12 cellular contexts compared by ENCODE assay signal in genomic region chr1:1270813-1271212, GRCh38. TPM values are rescaled to one million over a fixed set of nuclear protein-coding genes. Genes with fewer than 3 reads are reported as not detected.
DNase-seq lines count a peak whose midpoint lies in the region; ATAC-seq and TF ChIP-seq lines count a peak whose summit lies in the region.
"Had no signal": no experiment of that assay in that cellular context is flagged by ENCODE, and none has a peak within 500 bp of the region (broad histone marks: within the 10 kb centered on the region; RNA-seq: fewer than 3 reads in every experiment).

No MANE protein-coding gene starts in this region.

- peaks cover 43% of the 10 kb centered on the region for H3K4me1 ChIP-seq in CD4-positive, CD25-positive, alpha-beta regulatory T cell (ENCODE audit: control insufficient read depth, insufficient read depth, low read length, poor library complexity, severe bottlenecking)
- peaks cover 37% of the 10 kb centered on the region for H3K4me1 ChIP-seq in IMR-90 (ENCODE audit: control insufficient read depth, insufficient read depth, low read length)

- no peaks in the 10 kb centered on the region for H3K27me3 ChIP-seq in CD4-positive, CD25-positive, alpha-beta regulatory T cell (ENCODE audit: control insufficient read depth, insufficient read depth, low read length)
- H3K27me3 ChIP-seq in IMR-90 (ENCODE audit: control insufficient read depth, insufficient read depth, low read length) = no peaks in the 10 kb centered on the region
- H3K27me3 ChIP-seq: uterus had no signal

- H3K27ac ChIP-seq in CD4-positive, CD25-positive, alpha-beta regulatory T cell (ENCODE audit: insufficient read depth, low read length, poor library complexity, severe bottlenecking) = peak overlapping the region; percentile 14
- peak overlapping the region; percentile 79 for H3K27ac ChIP-seq in IMR-90 (ENCODE audit: insufficient read depth, low read length)
- peak overlapping the region in 1 of 2 donors; percentile 3 for H3K27ac ChIP-seq in coronary artery
- H3K27ac ChIP-seq: uterus had no signal

- peak overlapping the region; percentile 74; the same call in 1 of the 2 replicates for H2BK120ac ChIP-seq in IMR-90 (ENCODE audit: low read depth, low read length)

- H2BK15ac ChIP-seq in IMR-90 (ENCODE audit: low read depth, low read length) = no peak overlapping the region

- H3K4me3 Mint-ChIP-seq in CD4-positive, CD25-positive, alpha-beta regulatory T cell = peak overlapping the region; percentile 78 to 94 (median 84)
- H3K4me3 Mint-ChIP-seq in nephron = peak overlapping the region; percentile 86 to 92 (median 87)

- in situ Hi-C loops in IMR-90 (cut with MboI; ENCODE audit: low sequenced_read_pairs) = no loop called here

- 78% methylated on average over 3 of the region's 7 CpGs; no CpG with 5 or more reads in 1 of the 2 experiments for WGBS in IMR-90 (ENCODE audit: extremely low coverage in 2 of 2, insufficient read length in 1 of 2), 2 experiments

- H2BK20ac ChIP-seq in IMR-90 (ENCODE audit: low read depth, low read length) = no peak overlapping the region

- H3K4ac ChIP-seq in IMR-90 (ENCODE audit: low read depth, low read length) = peak overlapping the region; percentile 82

- peak overlapping the region; percentile 20 for H3K9ac ChIP-seq in IMR-90 (ENCODE audit: low read depth, low read length)

- H3K27ac Mint-ChIP-seq in CD4-positive, CD25-positive, alpha-beta regulatory T cell = peak overlapping the region in 2 of 3 donors; percentile 31 to 88
- H3K27ac Mint-ChIP-seq in nephron = peak overlapping the region; percentile 52 to 94 (median 77)

- H3K18ac ChIP-seq in IMR-90 (ENCODE audit: low read depth, low read length) = peak overlapping the region; percentile 48

- TF ChIP-seq RAD21 in IMR-90 (IDR thresholded peaks at IDR 0.05; ENCODE audit: low read length) = no peak

- peaks cover 13 to 59% of the 10 kb centered on the region in 2 experiments for H3K79me1 ChIP-seq in IMR-90 (ENCODE audit: low read depth in 1 of 2, low read length in 2 of 2)

- POLR2A ChIA-PET in IMR-90 (lab: Charles Lee; ENCODE audit: unreplicated experiment) = no interaction called here

- TF ChIP-seq POLR2A in IMR-90 (IDR thresholded peaks at IDR 0.05; ENCODE audit: low read depth, low read length) = 0 out of 2 replicates have a peak, but pooled peaks have one; percentile 37

- no peak overlapping the region for H3K4me3 ChIP-seq in CD4-positive, CD25-positive, alpha-beta regulatory T cell (ENCODE audit: low read depth, low read length)
- H3K4me3 ChIP-seq in IMR-90 (ENCODE audit: insufficient read depth, low read depth, low read length) (peak overlapping the region; percentile 3; the same call in 1 of the 2 replicates), coronary artery (peak overlapping the region; percentile 49)
- H3K4me3 ChIP-seq: uterus had no signal

- no peak for DNase-seq in CD4-positive, CD25-positive, alpha-beta regulatory T cell
- DNase-seq in IMR-90 (peak; percentile 69), coronary artery (ENCODE audit: low spot score) (no peak), cerebellum (ENCODE audit: low spot score) (no peak), NCI-H345 treated with DMSO at 0.1 percent for 48 hours (lab: John Stamatoyannopoulos, UW; ENCODE audit: unreplicated experiment) (no peak), NCI-H1105 (lab: John Stamatoyannopoulos, UW) (no peak)
- DNase-seq: GF-D8, MV-4-11, OCI-M1, uterus had no signal

- no peak for TF ChIP-seq CTCF in IMR-90 (conservative IDR thresholded peaks at IDR 0.05; ENCODE audit: low read depth, low read length)
- no peak for TF ChIP-seq CTCF in coronary artery (IDR thresholded peaks at IDR 0.05)
- no peak for TF ChIP-seq CTCF in nephron (IDR thresholded peaks at IDR 0.05; ENCODE audit: unreplicated experiment in 3 of 3)

- peak overlapping the region; percentile 71 for H3K4me2 ChIP-seq in IMR-90 (ENCODE audit: low read depth, low read length)

- no peaks in the 10 kb centered on the region for H3K27me3 Mint-ChIP-seq in CD4-positive, CD25-positive, alpha-beta regulatory T cell
- H3K27me3 Mint-ChIP-seq in nephron (ENCODE audit: low read depth) = no peaks in the 10 kb centered on the region

- no peak overlapping the region; the same call in 1 of the 2 replicates for H3K56ac ChIP-seq in IMR-90 (ENCODE audit: extremely low read depth, insufficient read depth, low read length)

- H3K4me1 Mint-ChIP-seq in CD4-positive, CD25-positive, alpha-beta regulatory T cell = peaks cover 0 to 53% (median 24%) of the 10 kb centered on the region in 4 donors
- H3K4me1 Mint-ChIP-seq in nephron = peaks cover 32% of the 10 kb centered on the region

- H3K9me1 ChIP-seq in IMR-90 (ENCODE audit: insufficient read depth, low read length) = peaks cover 36% of the 10 kb centered on the region

- H2AFZ ChIP-seq in IMR-90 (replicated peaks; ENCODE audit: low read length, poor library complexity) = no peak overlapping the region

- CTCF ChIA-PET in IMR-90 (lab: Yijun Ruan, JAX) = no interaction called here

- H3K36me3 Mint-ChIP-seq in CD4-positive, CD25-positive, alpha-beta regulatory T cell = peaks cover 10% of the 10 kb centered on the region
- H3K36me3 Mint-ChIP-seq in nephron (ENCODE audit: low read depth) = peaks cover 17% of the 10 kb centered on the region

- H3K14ac ChIP-seq in IMR-90 (replicated peaks; ENCODE audit: low read depth, low read length) = peak overlapping the region; percentile 86

- H4K5ac ChIP-seq in IMR-90 (ENCODE audit: low read depth, low read length) = peak overlapping the region; percentile 69

- H4K91ac ChIP-seq in IMR-90 (ENCODE audit: insufficient read depth, low read depth, low read length) = peak overlapping the region; percentile 79

- H3K9me3 Mint-ChIP-seq in CD4-positive, CD25-positive, alpha-beta regulatory T cell = no peaks in the 10 kb centered on the region
- H3K9me3 Mint-ChIP-seq in nephron = no peaks in the 10 kb centered on the region

- H3K23ac ChIP-seq in IMR-90 (ENCODE audit: low read depth, low read length) = peak overlapping the region; percentile 94

- peak overlapping the region; percentile 92 for H2AK9ac ChIP-seq in IMR-90 (replicated peaks; ENCODE audit: low read depth, low read length, poor library complexity)

- intact Hi-C loops in IMR-90 (cut with micrococcal nuclease) = no loop called here

- no TSS peak for BruUV-seq in IMR-90 (replicated peaks; lab: Mats Ljungman, UMichigan)

- no peak for ATAC-seq in CD4-positive, CD25-positive, alpha-beta regulatory T cell (ENCODE audit: low read depth in 2 of 2)
- no peak for ATAC-seq in IMR-90 (ENCODE audit: low read depth)
- no peak for ATAC-seq in HG03095 (IDR thresholded peaks at IDR 0.05; ENCODE audit: unreplicated experiment)

- H4K8ac ChIP-seq in IMR-90 (ENCODE audit: low read depth in 2 of 2, low read length in 2 of 2) = peak overlapping the region; percentile 34 to 74; a peak in 3 of 4 replicates

- H3K9me3 ChIP-seq in CD4-positive, CD25-positive, alpha-beta regulatory T cell (ENCODE audit: control insufficient read depth in 2 of 2, low read length in 2 of 2) = no peaks in the 10 kb centered on the region
- H3K9me3 ChIP-seq in IMR-90 (ENCODE audit: control insufficient read depth, insufficient read depth, low read length) = no peaks in the 10 kb centered on the region
- H3K9me3 ChIP-seq: uterus had no signal

- peaks cover 9% of the 10 kb centered on the region for H3K36me3 ChIP-seq in CD4-positive, CD25-positive, alpha-beta regulatory T cell (ENCODE audit: control insufficient read depth, insufficient read depth, low read length)
- H3K36me3 ChIP-seq in IMR-90 (ENCODE audit: control insufficient read depth, insufficient read depth, low read length) = peaks cover 41% of the 10 kb centered on the region
- H3K36me3 ChIP-seq: uterus had no signal

- peak overlapping the region; percentile 98 for H2AK5ac ChIP-seq in IMR-90 (ENCODE audit: low read depth, low read length)

- dilution Hi-C loops in IMR-90 (cut with HindIII; ENCODE audit: low sequenced_read_pairs, unreplicated experiment) = no loop called here

- H2BK5ac ChIP-seq in IMR-90 (ENCODE audit: low read depth, low read length, poor library complexity, severe bottlenecking) = peak overlapping the region; percentile 91

- peaks cover 25% of the 10 kb centered on the region for H4K20me1 ChIP-seq in IMR-90 (ENCODE audit: insufficient read depth, low read length)

RNA-seq across cellular contexts. Expression of gene UBE2J2, which starts 2.8 kb away (rescaled TPM):
- total RNA-seq in CD4-positive, CD25-positive, alpha-beta regulatory T cell = 56.4 TPM
- polyA plus RNA-seq in CD4-positive, CD25-positive, alpha-beta regulatory T cell = 10 to 100 TPM; 72.9 to 97.5 (median 85.4) TPM
- total RNA-seq in IMR-90 (2012; rRNA removed) (20.3 and 20.6 TPM in 2 replicates), cerebellum (32.1 TPM)
- 62.3 and 67.5 TPM in 2 replicates for polyA plus RNA-seq in IMR-90 (2012; rRNA removed)
- polyA plus RNA-seq in IMR-90 (2012; cell fraction: cytosol; rRNA removed) = 55.5 and 69.4 TPM in 2 replicates
- 93.5 and 102 TPM in 2 replicates for polyA plus RNA-seq in IMR-90 (2012; cell fraction: nucleus; rRNA removed; ENCODE audit: low replicate concordance)

RNA-seq across cellular contexts. Expression of gene SCNN1D, which starts 9.4 kb away (rescaled TPM):
- total RNA-seq in CD4-positive, CD25-positive, alpha-beta regulatory T cell = 4.0 TPM
- polyA plus RNA-seq in CD4-positive, CD25-positive, alpha-beta regulatory T cell = not detected
- total RNA-seq in IMR-90 (2012; rRNA removed) (0.18 and 0.28 TPM in 2 replicates), cerebellum (4.4 TPM)
- 3.7 and 4.4 TPM in 2 replicates for polyA plus RNA-seq in IMR-90 (2012; rRNA removed)
- 1.7 and 3.1 TPM in 2 replicates for polyA plus RNA-seq in IMR-90 (2012; cell fraction: cytosol; rRNA removed)
- 45.3 and 115 TPM in 2 replicates for polyA plus RNA-seq in IMR-90 (2012; cell fraction: nucleus; rRNA removed; ENCODE audit: low replicate concordance)

RNA-seq across cellular contexts. Expression of gene C1QTNF12, which starts 24.3 kb away (rescaled TPM):
- 6.2 TPM for total RNA-seq in CD4-positive, CD25-positive, alpha-beta regulatory T cell
- under 1 TPM in 1 of 4 donors, not detected in 3; 0.39 TPM for polyA plus RNA-seq in CD4-positive, CD25-positive, alpha-beta regulatory T cell
- total RNA-seq in IMR-90 (2012; rRNA removed) (0.36 TPM in 1 of 2 replicates, not detected in the other), cerebellum (0.45 TPM)
- 1.1 and 2.6 TPM in 2 replicates for polyA plus RNA-seq in IMR-90 (2012; rRNA removed)
- 0.65 and 0.84 TPM in 2 replicates for polyA plus RNA-seq in IMR-90 (2012; cell fraction: cytosol; rRNA removed)
- 8.4 and 27.4 TPM in 2 replicates for polyA plus RNA-seq in IMR-90 (2012; cell fraction: nucleus; rRNA removed; ENCODE audit: low replicate concordance)

RNA-seq across cellular contexts. Expression of gene ACAP3, which starts 36.9 kb away (rescaled TPM):
- 75.5 TPM for total RNA-seq in CD4-positive, CD25-positive, alpha-beta regulatory T cell
- 1 to 10 TPM; 2.7 to 9.0 (median 4.1) TPM for polyA plus RNA-seq in CD4-positive, CD25-positive, alpha-beta regulatory T cell
- total RNA-seq in IMR-90 (2012; rRNA removed) (13.3 and 15.3 TPM in 2 replicates), cerebellum (83.3 TPM)
- polyA plus RNA-seq in IMR-90 (2012; rRNA removed) = 58.2 and 75.2 TPM in 2 replicates
- polyA plus RNA-seq in IMR-90 (2012; cell fraction: cytosol; rRNA removed) = 27.8 and 31.6 TPM in 2 replicates
- 477 and 1,309 TPM in 2 replicates for polyA plus RNA-seq in IMR-90 (2012; cell fraction: nucleus; rRNA removed; ENCODE audit: low replicate concordance)

RNA-seq across cellular contexts. Expression of gene PUSL1, which starts 37.6 kb away (rescaled TPM):
- 18.3 TPM for total RNA-seq in CD4-positive, CD25-positive, alpha-beta regulatory T cell
- polyA plus RNA-seq in CD4-positive, CD25-positive, alpha-beta regulatory T cell = 10 to 100 TPM; 17.7 to 21.0 (median 19.1) TPM
- total RNA-seq in IMR-90 (2012; rRNA removed) (10.9 and 13.3 TPM in 2 replicates), cerebellum (10.5 TPM)
- 33.0 and 43.6 TPM in 2 replicates for polyA plus RNA-seq in IMR-90 (2012; rRNA removed)
- 26.4 and 45.6 TPM in 2 replicates for polyA plus RNA-seq in IMR-90 (2012; cell fraction: cytosol; rRNA removed)
- polyA plus RNA-seq in IMR-90 (2012; cell fraction: nucleus; rRNA removed; ENCODE audit: low replicate concordance) = 34.1 and 86.3 TPM in 2 replicates
